Comparison of ENCODE assay signal across 1 cellular context in genomic region chr2:184527058-184527457, GRCh38.
TF ChIP-seq lines count a peak whose summit lies in the region.

No MANE protein-coding gene starts in this region.

TF ChIP-seq in GM23338, 12 proteins besides CTCF, POLR2A, EP300 and RAD21 (continued from another document):
- no peak for TF ChIP-seq NANOG (IDR thresholded peaks at IDR 0.05; ENCODE audit: borderline replicate concordance)
- TF ChIP-seq JUNB (IDR thresholded peaks at IDR 0.05; ENCODE audit: unreplicated experiment), result no peak
- no peak for TF ChIP-seq ZNF331 (CRISPR knock-in tag; IDR thresholded peaks at IDR 0.05; ENCODE audit: low read depth)
- TF ChIP-seq, protein P1, sequence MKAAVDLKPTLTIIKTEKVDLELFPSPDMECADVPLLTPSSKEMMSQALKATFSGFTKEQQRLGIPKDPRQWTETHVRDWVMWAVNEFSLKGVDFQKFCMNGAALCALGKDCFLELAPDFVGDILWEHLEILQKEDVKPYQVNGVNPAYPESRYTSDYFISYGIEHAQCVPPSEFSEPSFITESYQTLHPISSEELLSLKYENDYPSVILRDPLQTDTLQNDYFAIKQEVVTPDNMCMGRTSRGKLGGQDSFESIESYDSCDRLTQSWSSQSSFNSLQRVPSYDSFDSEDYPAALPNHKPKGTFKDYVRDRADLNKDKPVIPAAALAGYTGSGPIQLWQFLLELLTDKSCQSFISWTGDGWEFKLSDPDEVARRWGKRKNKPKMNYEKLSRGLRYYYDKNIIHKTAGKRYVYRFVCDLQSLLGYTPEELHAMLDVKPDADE (IDR thresholded peaks at IDR 0.05), result no peak
- no peak for TF ChIP-seq ZNF114 (CRISPR knock-in tag; IDR thresholded peaks at IDR 0.05)
- TF ChIP-seq EZH2 (IDR thresholded peaks at IDR 0.05; ENCODE audit: low read depth, unreplicated experiment), result no peak
- TF ChIP-seq POLR2AphosphoS5 (IDR thresholded peaks at IDR 0.05; ENCODE audit: low read depth), result no peak
- no peak for TF ChIP-seq CREB1 (CRISPR knock-in tag; IDR thresholded peaks at IDR 0.05; ENCODE audit: low read depth)
- no peak for TF ChIP-seq STAT1 (IDR thresholded peaks at IDR 0.05; ENCODE audit: unreplicated experiment)
TF ChIP-seq in GM23338: peak in this region for 0.
